Comparison of ENCODE assay signal across 12 cellular contexts in the genomic region with DNA sequence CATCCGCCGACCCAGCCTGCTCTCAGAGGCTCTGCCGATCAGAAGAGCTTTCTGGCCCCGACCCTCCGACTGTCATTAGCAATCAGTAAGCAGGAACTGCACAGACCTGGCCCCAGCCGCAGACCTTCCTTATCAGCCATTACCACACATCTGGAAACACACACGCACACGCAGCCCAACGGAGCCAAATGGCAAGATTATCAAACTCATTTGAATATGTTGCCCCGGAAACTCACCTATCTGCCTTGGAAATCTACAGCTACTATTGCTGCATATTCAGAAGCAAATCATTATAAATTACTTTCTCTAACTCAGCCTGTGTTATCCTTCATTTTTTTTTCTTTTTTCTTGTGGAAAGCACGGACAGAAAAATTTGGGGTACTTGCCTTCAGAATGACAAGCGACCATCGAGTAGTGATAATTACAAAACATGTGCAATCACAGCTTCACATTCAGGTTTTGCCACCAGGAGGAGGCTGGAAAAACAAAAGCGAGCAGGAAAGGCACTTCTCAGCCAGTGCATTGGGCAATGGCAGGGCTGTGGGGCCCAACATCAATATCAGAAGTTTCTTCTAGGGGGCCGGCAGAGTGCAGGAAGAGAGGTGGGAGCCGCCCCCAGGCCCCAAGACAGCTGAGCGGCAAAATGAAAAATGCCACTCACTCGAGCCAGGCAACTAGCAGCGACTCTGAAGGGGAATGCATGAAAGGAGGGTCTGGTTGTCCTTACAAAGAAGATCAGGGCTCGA.
DNase-seq lines count a peak whose midpoint lies in the region; FAIRE-seq and TF ChIP-seq lines count a peak whose summit lies in the region.
"Had no signal": no experiment of that assay in that cellular context is flagged by ENCODE, and none has a peak within 500 bp of the region (broad histone marks: within the 10 kb centered on the region; RNA-seq: fewer than 3 reads in every experiment).

No MANE protein-coding gene starts in this region.

- H3K9ac ChIP-seq in SK-N-MC (ENCODE audit: insufficient read length), result no peak overlapping the region
- H3K9ac ChIP-seq in astrocyte (ENCODE audit: low read length), result no peak overlapping the region
- H3K9ac ChIP-seq in neural cell (ENCODE audit: low read length), result peak overlapping the region; percentile 18

- no peaks in the 10 kb centered on the region for H3K27me3 Mint-ChIP-seq in astrocyte (ENCODE audit: low read depth, unreplicated experiment)
- H3K27me3 Mint-ChIP-seq in activated T-helper 1 cell treated with anti-CD3 and anti-CD28 coated beads, Interleukin-12 subunit alpha, Interleukin-12 subunit beta, Interleukin-2, Interleukin-4 antibody, amounts not matched to agents 30 ng/mL and 10 ng/mL and 1 ng/mL, durations not matched to agents 14 hours and 24 hours and 36 hours (ENCODE audit: insufficient read depth), result peaks cover 8% of the 10 kb centered on the region

- in situ Hi-C loops in GM13977 (cut with MboI; ENCODE audit: low pct_unique_long_range_greater_than_20kb, low sequenced_read_pairs, unreplicated experiment), result no loop called here

- peaks cover 25% of the 10 kb centered on the region for H3K4me1 ChIP-seq in astrocyte (ENCODE audit: insufficient read depth, low read length)

- H3K27ac Mint-ChIP-seq in astrocyte (ENCODE audit: unreplicated experiment), result peak overlapping the region; percentile 81
- no peak overlapping the region for H3K27ac Mint-ChIP-seq in activated T-helper 1 cell treated with anti-CD3 and anti-CD28 coated beads, Interleukin-12 subunit alpha, Interleukin-12 subunit beta, Interleukin-2, Interleukin-4 antibody, amounts not matched to agents 30 ng/mL and 10 ng/mL and 1 ng/mL, durations not matched to agents 14 hours and 24 hours and 36 hours

- TF ChIP-seq RAD21 in neural cell (conservative IDR thresholded peaks at IDR 0.05), result no peak

- DNase-seq in DMS 273 (lab: John Stamatoyannopoulos, UW; ENCODE audit: unreplicated experiment), result peak; percentile 55
- no peak for DNase-seq in DMS 273 treated with DMSO at 0.1 percent for 48 hours (lab: John Stamatoyannopoulos, UW)
- DNase-seq in SK-N-MC (ENCODE audit: low read depth, low spot score), result no peak
- peak; percentile 58 for DNase-seq in astrocyte (ENCODE audit: low read depth)
- DNase-seq in COR-L47 (lab: John Stamatoyannopoulos, UW), result no peak
- DNase-seq in activated T-helper 1 cell treated with anti-CD3 and anti-CD28 coated beads, Interleukin-12 subunit alpha, Interleukin-12 subunit beta, Interleukin-2, Interleukin-4 antibody, amounts not matched to agents 30 ng/mL and 10 ng/mL and 1 ng/mL, durations not matched to agents 14 hours and 24 hours and 36 hours (ENCODE audit: low spot score), result no peak
- no peak for DNase-seq in GM13977 (ENCODE audit: low spot score)
- DNase-seq: substantia nigra had no signal

- H3K27ac ChIP-seq in SK-N-MC (no peak overlapping the region), astrocyte (ENCODE audit: low read depth, low read length) (no peak overlapping the region), neural cell (ENCODE audit: low read length) (peak overlapping the region; percentile 46)
- H3K27ac ChIP-seq: 22Rv1 had no signal

- no peak for TF ChIP-seq EP300 in neural cell (conservative IDR thresholded peaks at IDR 0.05; ENCODE audit: poor library complexity, severe bottlenecking)

- TF ChIP-seq CTCF in astrocyte (IDR thresholded peaks at IDR 0.05; ENCODE audit: insufficient read depth, low read depth, low read length) (no peak), neural cell (IDR thresholded peaks at IDR 0.05; ENCODE audit: poor library complexity, severe bottlenecking) (peak; percentile 26), GM13977 (IDR thresholded peaks at IDR 0.05; ENCODE audit: extremely low read depth, insufficient read depth, missing control alignments) (no peak)

- H3K79me2 ChIP-seq in astrocyte (ENCODE audit: insufficient read depth, low read length) (peaks cover 72% of the 10 kb centered on the region), neural cell (replicated peaks; ENCODE audit: insufficient read depth, low read length) (no peaks in the 10 kb centered on the region)

- H4K20me1 ChIP-seq in astrocyte (ENCODE audit: insufficient read depth, low read length), result peaks cover 33% of the 10 kb centered on the region
- H4K20me1 ChIP-seq in neural cell (ENCODE audit: insufficient read depth), result no peaks in the 10 kb centered on the region

- H3K9me2 ChIP-seq in neural cell (ENCODE audit: insufficient read depth, low read length), result no peaks in the 10 kb centered on the region

- H3F3A ChIP-seq in neural cell (ENCODE audit: insufficient read depth, low read length, poor library complexity, severe bottlenecking), result no peaks in the 10 kb centered on the region

- H3K36me3 ChIP-seq in SK-N-MC (ENCODE audit: insufficient read depth, low read length) (no peaks in the 10 kb centered on the region), astrocyte (ENCODE audit: insufficient read depth, low read length) (no peaks in the 10 kb centered on the region), neural cell (ENCODE audit: insufficient read depth, low read length) (no peaks in the 10 kb centered on the region)

- intact Hi-C loops in activated T-helper 1 cell treated with anti-CD3 and anti-CD28 coated beads, Interleukin-12 subunit alpha, Interleukin-12 subunit beta, Interleukin-2, Interleukin-4 antibody, amounts not matched to agents 30 ng/mL and 10 ng/mL and 1 ng/mL, durations not matched to agents 14 hours and 24 hours and 36 hours (cut with micrococcal nuclease), result no loop called here

- peaks cover 24% of the 10 kb centered on the region for H3K4me1 Mint-ChIP-seq in astrocyte (ENCODE audit: low read depth, unreplicated experiment)
- H3K4me1 Mint-ChIP-seq in activated T-helper 1 cell treated with anti-CD3 and anti-CD28 coated beads, Interleukin-12 subunit alpha, Interleukin-12 subunit beta, Interleukin-2, Interleukin-4 antibody, amounts not matched to agents 30 ng/mL and 10 ng/mL and 1 ng/mL, durations not matched to agents 14 hours and 24 hours and 36 hours (ENCODE audit: low read depth), result peaks cover 8% of the 10 kb centered on the region

- H3K4me3 ChIP-seq in SK-N-MC (peak overlapping the region; percentile 5; the same call in 1 of the 2 replicates), astrocyte (ENCODE audit: insufficient read depth, low read depth, low read length) (no peak overlapping the region), neural cell (ENCODE audit: low read length) (peak overlapping the region; percentile 21)

- H3K27me3 ChIP-seq in astrocyte (ENCODE audit: insufficient read depth, low read length) (no peaks in the 10 kb centered on the region), neural cell (ENCODE audit: insufficient read depth, low read depth, low read length) (no peaks in the 10 kb centered on the region)

- H3K4me2 ChIP-seq in astrocyte (ENCODE audit: low read length), result no peak overlapping the region
- no peak overlapping the region for H3K4me2 ChIP-seq in neural cell (ENCODE audit: low read length)

- H3K36me3 Mint-ChIP-seq in astrocyte (ENCODE audit: low read depth, unreplicated experiment), result peaks cover 14% of the 10 kb centered on the region
- H3K36me3 Mint-ChIP-seq in activated T-helper 1 cell treated with anti-CD3 and anti-CD28 coated beads, Interleukin-12 subunit alpha, Interleukin-12 subunit beta, Interleukin-2, Interleukin-4 antibody, amounts not matched to agents 30 ng/mL and 10 ng/mL and 1 ng/mL, durations not matched to agents 14 hours and 24 hours and 36 hours (ENCODE audit: low read depth), result no peaks in the 10 kb centered on the region

- FAIRE-seq in astrocyte (lab: Jason Lieb, UNC), result no peak
- FAIRE-seq: H54 had no signal

- H2AFZ ChIP-seq in astrocyte (ENCODE audit: low read depth, low read length) (no peak overlapping the region), neural cell (ENCODE audit: low read depth, low read length) (no peak overlapping the region)

- H3K9me3 Mint-ChIP-seq in astrocyte (ENCODE audit: unreplicated experiment), result peaks cover 5% of the 10 kb centered on the region
- peaks cover 8% of the 10 kb centered on the region for H3K9me3 Mint-ChIP-seq in activated T-helper 1 cell treated with anti-CD3 and anti-CD28 coated beads, Interleukin-12 subunit alpha, Interleukin-12 subunit beta, Interleukin-2, Interleukin-4 antibody, amounts not matched to agents 30 ng/mL and 10 ng/mL and 1 ng/mL, durations not matched to agents 14 hours and 24 hours and 36 hours

- H3K4me3 Mint-ChIP-seq in astrocyte (ENCODE audit: unreplicated experiment), result no peak overlapping the region
- no peak overlapping the region for H3K4me3 Mint-ChIP-seq in activated T-helper 1 cell treated with anti-CD3 and anti-CD28 coated beads, Interleukin-12 subunit alpha, Interleukin-12 subunit beta, Interleukin-2, Interleukin-4 antibody, amounts not matched to agents 30 ng/mL and 10 ng/mL and 1 ng/mL, durations not matched to agents 14 hours and 24 hours and 36 hours
- H3K4me3 Mint-ChIP-seq: natural killer cell treated with Interleukin-12 subunit alpha and Interleukin-12 subunit beta and Interleukin-15 and Interleukin-18, amount 100 ng/mL, for 72 hours had no signal

- H3K9me3 ChIP-seq in SK-N-MC (ENCODE audit: low read depth, low read length), result 0 out of 2 replicates have a peak, but pooled peaks cover 4% of the 10 kb centered on the region
- no peaks in the 10 kb centered on the region for H3K9me3 ChIP-seq in astrocyte (ENCODE audit: insufficient read depth, low read depth, low read length)
- no peaks in the 10 kb centered on the region for H3K9me3 ChIP-seq in neural cell (ENCODE audit: low read length)

TF ChIP-seq in neural cell, 6 proteins besides CTCF, POLR2A, EP300 and RAD21 (continues in another document):
- TF ChIP-seq EZH2 (IDR thresholded peaks at IDR 0.05; ENCODE audit: borderline replicate concordance, insufficient read depth, low read length, poor library complexity, severe bottlenecking) (no peak), MXI1 (conservative IDR thresholded peaks at IDR 0.05; ENCODE audit: poor library complexity, severe bottlenecking) (no peak)

Comparison
In these comparisons a context has a peak if more than half of its experiments do, and no peak if none do; other contexts are left out.
1. DNase-seq: peak in DMS 273 (single experiment) and astrocyte (single experiment); none in DMS 273 treated with DMSO at 0.1 percent for 48 hours (single experiment), SK-N-MC (single experiment), COR-L47 (single experiment), activated T-helper 1 cell treated with anti-CD3 and anti-CD28 coated beads, Interleukin-12 subunit alpha, Interleukin-12 subunit beta, Interleukin-2, Interleukin-4 antibody, amounts not matched to agents 30 ng/mL and 10 ng/mL and 1 ng/mL, durations not matched to agents 14 hours and 24 hours and 36 hours (single experiment) and GM13977 (single experiment).